ENCODE assay signal across 10 cellular contexts in genomic region chr7:28840515-28841125, GRCh38.
DNase-seq lines count a peak whose midpoint lies in the region; ATAC-seq and TF ChIP-seq lines count a peak whose summit lies in the region.
"Had no signal": no experiment of that assay in that cellular context is flagged by ENCODE, and none has a peak within 500 bp of the region (broad histone marks: within the 10 kb centered on the region; RNA-seq: fewer than 3 reads in every experiment).

No MANE protein-coding gene starts in this region.

- no peak overlapping the region for H3K9ac ChIP-seq in colonic mucosa (ENCODE audit: low read depth in 2 of 2, low read length in 2 of 2)

- H3K4me1 ChIP-seq in colonic mucosa = no peaks in the 10 kb centered on the region

- intact Hi-C loops in colonic mucosa (cut with DNase I) = no loop called here

- H3K9me3 ChIP-seq in colonic mucosa = no peaks in the 10 kb centered on the region
- H3K9me3 ChIP-seq: SJCRH30 had no signal

- H3K27me3 ChIP-seq in colonic mucosa = no peaks in the 10 kb centered on the region
- H3K27me3 ChIP-seq: SJCRH30 had no signal

- peak; percentile 58 for DNase-seq in NCI-H510A (lab: John Stamatoyannopoulos, UW)
- DNase-seq in colonic mucosa = no peak
- DNase-seq in renal cortical epithelial cell (ENCODE audit: low read depth) = peak; percentile 34
- DNase-seq in dedifferentiated amniotic fluid mesenchymal stem cell (ENCODE audit: extremely low spot score) = no peak
- DNase-seq in activated CD4-positive, CD25-positive, alpha-beta regulatory T cell treated with anti-CD3 and anti-CD28 coated beads, Interleukin-2, amount 50 U/mL, for 72 hours = no peak
- DNase-seq in activated naive CD4-positive, alpha-beta T cell (lab: John Stamatoyannopoulos, UW) = no peak
- DNase-seq: effector memory CD4-positive, alpha-beta T cell had no signal

- H3K4me3 ChIP-seq in GM12875 (ENCODE audit: low read depth, low read length) (no peak overlapping the region), colonic mucosa (no peak overlapping the region)
- H3K4me3 ChIP-seq: SJCRH30 had no signal

- no peak overlapping the region for H3K27ac ChIP-seq in colonic mucosa
- H3K27ac ChIP-seq: SJCRH30 had no signal

- H3K36me3 ChIP-seq in colonic mucosa = no peaks in the 10 kb centered on the region
- H3K36me3 ChIP-seq: SJCRH30 had no signal

- ATAC-seq in HG02759 (IDR thresholded peaks at IDR 0.05; ENCODE audit: unreplicated experiment) = no peak

- peak; percentile 33; the same call in 1 of the 2 replicates for TF ChIP-seq CTCF in GM12875 (IDR thresholded peaks at IDR 0.05; ENCODE audit: borderline replicate concordance, insufficient read depth, low read depth, low read length)
- peak; percentile 36 for TF ChIP-seq CTCF in colonic mucosa (IDR thresholded peaks at IDR 0.05)

Comparison
In these comparisons a context has a peak if more than half of its experiments do, and no peak if none do; other contexts are left out.
1. DNase-seq: peak in NCI-H510A (single experiment) and renal cortical epithelial cell (single experiment); none in colonic mucosa (single experiment), dedifferentiated amniotic fluid mesenchymal stem cell (single experiment), activated CD4-positive, CD25-positive, alpha-beta regulatory T cell treated with anti-CD3 and anti-CD28 coated beads, Interleukin-2, amount 50 U/mL, for 72 hours (single experiment) and activated naive CD4-positive, alpha-beta T cell (0 of 4).